Comparison of ENCODE assay signal across 12 cellular contexts in genomic region chr7:50205011-50205410, GRCh38.
DNase-seq lines count a peak whose midpoint lies in the region; ATAC-seq and TF ChIP-seq lines count a peak whose summit lies in the region.
"Had no signal": no experiment of that assay in that cellular context is flagged by ENCODE, and none has a peak within 500 bp of the region (broad histone marks: within the 10 kb centered on the region; RNA-seq: fewer than 3 reads in every experiment).

No MANE protein-coding gene starts in this region.

- no TSS peak for BruUV-seq in Panc1 (replicated peaks; lab: Mats Ljungman, UMichigan)

- no peaks in the 10 kb centered on the region for H3K27me3 ChIP-seq in DND-41 (ENCODE audit: insufficient read depth, low read length, poor library complexity)
- 0 out of 2 replicates have a peak, but pooled peaks cover 2% of the 10 kb centered on the region for H3K27me3 ChIP-seq in Panc1 (ENCODE audit: control insufficient read depth, insufficient read depth, low read length)

- H3K4me3 ChIP-seq in DND-41 (ENCODE audit: low read depth in 1 of 2, low read length in 2 of 2) (no peak overlapping the region), Panc1 (ENCODE audit: low read depth in 2 of 2, low read length in 2 of 2) (no peak overlapping the region)
- H3K4me3 ChIP-seq: psoas muscle, SJCRH30 had no signal

- no peak overlapping the region for H3K27ac Mint-ChIP-seq in activated CD4-positive, alpha-beta T cell treated with anti-CD3 and anti-CD28 coated beads for 36 hours
- H3K27ac Mint-ChIP-seq in naive B cell: peak overlapping the region in 2 of 6 donors; percentile 29 to 38
- H3K27ac Mint-ChIP-seq in nephron progenitor cell: no peak overlapping the region
- H3K27ac Mint-ChIP-seq: brain had no signal

- in situ Hi-C loops in Panc1 (cut with HindIII; ENCODE audit: low pct_unique_long_range_greater_than_20kb, low sequenced_read_pairs): no loop called here

- H3K4me1 ChIP-seq in DND-41 (ENCODE audit: insufficient read depth, low read length): peaks cover 14% of the 10 kb centered on the region; the same call in 1 of the 2 replicates
- H3K4me1 ChIP-seq in Panc1 (ENCODE audit: control insufficient read depth, insufficient read depth, low read length): no peaks in the 10 kb centered on the region
- H3K4me1 ChIP-seq: psoas muscle, SJCRH30 had no signal

- intact Hi-C loops in activated CD4-positive, alpha-beta T cell treated with anti-CD3 and anti-CD28 coated beads for 36 hours (cut with DNase I, micrococcal nuclease): loop anchor here (1.0 to 5.0 kb wide), 6 partner anchors 63 to 457 kb away; no protein-coding TSS in a partner anchor
- intact Hi-C loops in Panc1 (cut with micrococcal nuclease; ENCODE audit: unreplicated experiment): loop anchor here (1.0 to 2.0 kb wide), 2 partner anchors 164 to 214 kb away; no protein-coding TSS in a partner anchor

- H3K36me3 ChIP-seq in DND-41 (ENCODE audit: insufficient read depth, low read length): no peaks in the 10 kb centered on the region
- no peaks in the 10 kb centered on the region for H3K36me3 ChIP-seq in Panc1 (ENCODE audit: control insufficient read depth, insufficient read depth, low read length)
- H3K36me3 ChIP-seq: SJCRH30 had no signal

- no peaks in the 10 kb centered on the region for H3K9me3 Mint-ChIP-seq in activated CD4-positive, alpha-beta T cell treated with anti-CD3 and anti-CD28 coated beads for 36 hours (ENCODE audit: low read depth)
- H3K9me3 Mint-ChIP-seq in naive B cell (no peaks in the 10 kb centered on the region), nephron progenitor cell (no peaks in the 10 kb centered on the region)
- H3K9me3 Mint-ChIP-seq: brain had no signal

- no peak overlapping the region for H3K9ac ChIP-seq in DND-41 (ENCODE audit: low read depth, low read length)

- no peaks in the 10 kb centered on the region for H3K9me3 ChIP-seq in DND-41 (ENCODE audit: insufficient read depth, low read length, severe bottlenecking)
- H3K9me3 ChIP-seq in Panc1 (ENCODE audit: control insufficient read depth, insufficient read depth, low read depth, low read length): no peaks in the 10 kb centered on the region
- H3K9me3 ChIP-seq: psoas muscle, SJCRH30 had no signal

- H3K4me3 Mint-ChIP-seq in activated CD4-positive, alpha-beta T cell treated with anti-CD3 and anti-CD28 coated beads for 36 hours: peak overlapping the region; percentile 19
- peak overlapping the region in 2 of 8 donors; percentile 79 to 80 for H3K4me3 Mint-ChIP-seq in naive B cell
- no peak overlapping the region for H3K4me3 Mint-ChIP-seq in nephron progenitor cell
- H3K4me3 Mint-ChIP-seq: brain had no signal

- no peaks in the 10 kb centered on the region for H3K79me2 ChIP-seq in DND-41 (ENCODE audit: insufficient read depth, low read length)

- DNase-seq in activated CD4-positive, alpha-beta T cell treated with anti-CD3 and anti-CD28 coated beads for 36 hours: no peak
- no peak for DNase-seq in activated CD4-positive, alpha-beta T cell treated with anti-CD3 and anti-CD28 coated beads, Interleukin-2, amount 50 U/mL, for 48 hours
- DNase-seq in DND-41 (no peak), Panc1 (ENCODE audit: low read depth, low spot score) (no peak), naive B cell (no peak), NCI-H1105 (lab: John Stamatoyannopoulos, UW) (no peak), HuH-7 (ENCODE audit: low spot score) (no peak), nephron progenitor cell (no peak)
- DNase-seq: 8988T had no signal

- H3K36me3 Mint-ChIP-seq in activated CD4-positive, alpha-beta T cell treated with anti-CD3 and anti-CD28 coated beads for 36 hours (ENCODE audit: low read depth): peaks cover 6% of the 10 kb centered on the region
- H3K36me3 Mint-ChIP-seq in naive B cell: no peaks in the 10 kb centered on the region
- H3K36me3 Mint-ChIP-seq in nephron progenitor cell (ENCODE audit: low read depth): no peaks in the 10 kb centered on the region
- H3K36me3 Mint-ChIP-seq: brain had no signal

- POLR2A ChIA-PET in activated CD4-positive, alpha-beta T cell treated with anti-CD3 and anti-CD28 coated beads for 36 hours (lab: Charles Lee): interaction anchor here (0.6 to 2.7 kb wide), 10 partner anchors 62 to 156 kb away, joined by 3 to 14 read pairs (median 4); partner anchors contain the start of gene IKZF1
- POLR2A ChIA-PET in Panc1 (lab: Charles Lee): no interaction called here

- H4K20me1 ChIP-seq in DND-41 (ENCODE audit: insufficient read depth, low read length): no peaks in the 10 kb centered on the region

- H2AFZ ChIP-seq in DND-41 (ENCODE audit: low read depth, low read length): no peak overlapping the region

- CTCF ChIA-PET in activated CD4-positive, alpha-beta T cell treated with anti-CD3 and anti-CD28 coated beads for 36 hours (lab: Charles Lee): interaction anchor here (0.6 to 8.0 kb wide), 46 partner anchors 12 to 923 kb away, joined by 3 to 126 read pairs (median 5); partner anchors contain the start of gene IKZF1
- CTCF ChIA-PET in Panc1 (lab: Charles Lee): interaction anchor here (0.6 to 3.6 kb wide), 8 partner anchors 42 to 446 kb away, joined by 3 to 23 read pairs (median 4); no protein-coding TSS in a partner anchor

- H3K27ac ChIP-seq in DND-41 (ENCODE audit: low read length) (no peak overlapping the region), Panc1 (ENCODE audit: low read length) (no peak overlapping the region)
- H3K27ac ChIP-seq: psoas muscle, SJCRH30 had no signal

- no peak overlapping the region for H3K4me2 ChIP-seq in DND-41 (ENCODE audit: insufficient read depth, low read length)

- H3K4me1 Mint-ChIP-seq in activated CD4-positive, alpha-beta T cell treated with anti-CD3 and anti-CD28 coated beads for 36 hours: peaks cover 83% of the 10 kb centered on the region
- H3K4me1 Mint-ChIP-seq in naive B cell: peaks cover 19 to 37% (median 36%) of the 10 kb centered on the region in 3 donors
- H3K4me1 Mint-ChIP-seq in nephron progenitor cell: peaks cover 10% of the 10 kb centered on the region
- H3K4me1 Mint-ChIP-seq: brain had no signal

- no peaks in the 10 kb centered on the region for H3K27me3 Mint-ChIP-seq in activated CD4-positive, alpha-beta T cell treated with anti-CD3 and anti-CD28 coated beads for 36 hours
- no peaks in the 10 kb centered on the region for H3K27me3 Mint-ChIP-seq in naive B cell
- peaks cover 8% of the 10 kb centered on the region for H3K27me3 Mint-ChIP-seq in nephron progenitor cell (ENCODE audit: low read depth, poor library complexity)
- H3K27me3 Mint-ChIP-seq: brain had no signal

- ATAC-seq in activated CD4-positive, alpha-beta T cell treated with anti-CD3 and anti-CD28 coated beads for 36 hours: no peak
- peak; percentile 13; the same call in 2 of the 3 replicates for ATAC-seq in DND-41 (ENCODE audit: insufficient read depth, low read depth)
- peak; percentile 32; the same call in 1 of the 2 replicates for ATAC-seq in Panc1
- ATAC-seq in naive B cell (ENCODE audit: low read depth in 2 of 2): peak; percentile 20 to 30

- TF ChIP-seq CTCF in DND-41 (IDR thresholded peaks at IDR 0.05; ENCODE audit: borderline replicate concordance, extremely low read depth, low read length, poor library complexity, severe bottlenecking): no peak
- TF ChIP-seq CTCF in Panc1 (IDR thresholded peaks at IDR 0.05): no peak
- no peak for TF ChIP-seq CTCF in nephron progenitor cell (IDR thresholded peaks at IDR 0.05)
